ENCODE assay signal across 39 cellular contexts in the genomic region with DNA sequence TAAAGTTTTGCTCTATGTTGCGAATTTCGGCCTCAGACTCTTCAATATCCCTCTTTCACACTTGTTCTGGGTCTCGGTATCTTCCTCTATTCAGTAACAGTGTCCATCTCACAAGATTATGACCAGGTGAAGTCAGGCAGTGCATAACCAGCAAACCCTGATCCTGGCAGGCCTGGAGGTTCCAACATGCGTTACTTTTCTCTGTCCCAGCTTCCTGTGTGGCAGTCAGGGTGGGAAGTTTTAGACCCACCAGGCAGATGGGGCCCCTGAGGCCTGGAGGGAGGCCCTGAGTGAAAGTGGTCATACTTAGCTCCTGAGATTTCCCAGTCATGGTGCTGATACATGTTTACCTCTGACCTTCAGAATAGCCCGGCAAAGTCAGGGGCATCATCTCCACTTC. TPM values are rescaled to one million over a fixed set of nuclear protein-coding genes. Genes with fewer than 3 reads are reported as not detected.
"Had no signal": no experiment of that assay in that cellular context is flagged by ENCODE, and none has a peak within 500 bp of the region (broad histone marks: within the 10 kb centered on the region; RNA-seq: fewer than 3 reads in every experiment).

No MANE protein-coding gene starts in this region.

- H3K4me1 Mint-ChIP-seq: activated B cell treated with CpG ODN at 0.5 μM for 24 hours; activated CD4-positive, alpha-beta T cell treated with anti-CD3 and anti-CD28 coated beads, Interleukin-2, amount 10 ng/mL, durations not matched to agents 24 days and 14 days; activated naive CD8-positive, alpha-beta T cell treated with anti-CD3 and anti-CD28 coated beads for 36 hours; activated T-helper 17 cell treated with anti-CD3 and anti-CD28 coated beads, Interleukin-2, amount 50 U/mL, for 72 hours; central memory CD8-positive, alpha-beta T cell had no signal

- H3K4me3 ChIP-seq: adrenal gland, body of pancreas, breast epithelium had no signal

- H3K4me1 ChIP-seq: breast epithelium had no signal

- FAIRE-seq: astrocyte, TTC549 had no signal

- H3K27me3 ChIP-seq: adrenal gland, body of pancreas had no signal

- H3K27ac Mint-ChIP-seq: activated B cell treated with CpG ODN at 0.5 μM for 24 hours; activated CD4-positive, alpha-beta memory T cell treated with anti-CD3 and anti-CD28 coated beads for 36 hours; activated CD4-positive, alpha-beta T cell treated with anti-CD3 and anti-CD28 coated beads, Interleukin-2, amount 10 ng/mL, durations not matched to agents 24 days and 14 days; activated CD8-positive, alpha-beta T cell treated with anti-CD3 and anti-CD28 coated beads for 36 hours; activated naive CD4-positive, alpha-beta T cell treated with anti-CD3 and anti-CD28 coated beads for 36 hours; activated naive CD4-positive, alpha-beta T cell treated with anti-CD3 and anti-CD28 coated beads, Interleukin-2, amount 50 U/mL, for 72 hours; activated naive CD8-positive, alpha-beta T cell treated with anti-CD3 and anti-CD28 coated beads for 36 hours; activated T-cell treated with anti-CD3 and anti-CD28 coated beads, Interleukin-2, amount 50 U/mL, for 72 hours; activated T-helper 1 cell treated with anti-CD3 and anti-CD28 coated beads, Interleukin-12 subunit alpha, Interleukin-12 subunit beta, Interleukin-2, Interleukin-4 antibody, amounts not matched to agents 30 ng/mL and 10 ng/mL and 1 ng/mL, durations not matched to agents 14 hours and 24 hours and 36 hours; activated T-helper 17 cell treated with anti-CD3 and anti-CD28 coated beads, Interleukin-2, amount 50 U/mL, for 72 hours; T-helper 1 cell treated with Interleukin-12 subunit alpha and Interleukin-12 subunit beta and Interleukin-4 antibody, amounts not matched to agents 30 μg/mL and 1 μg/mL, for 36 hours; T-helper 2 cell treated with Interferon-gamma antibody and Interleukin-4, amounts not matched to agents 5 μg/mL and 100 μg/mL, for 36 hours had no signal

- H3K9me3 Mint-ChIP-seq: activated B cell treated with CpG ODN at 0.5 μM for 24 hours; activated CD4-positive, alpha-beta memory T cell treated with anti-CD3 and anti-CD28 coated beads for 36 hours; activated CD4-positive, alpha-beta T cell treated with anti-CD3 and anti-CD28 coated beads, Interleukin-2, amount 10 ng/mL, durations not matched to agents 24 days and 14 days; activated CD8-positive, alpha-beta T cell treated with anti-CD3 and anti-CD28 coated beads for 36 hours; activated naive CD4-positive, alpha-beta T cell treated with anti-CD3 and anti-CD28 coated beads for 36 hours; activated naive CD4-positive, alpha-beta T cell treated with anti-CD3 and anti-CD28 coated beads, Interleukin-2, amount 50 U/mL, for 72 hours; activated naive CD8-positive, alpha-beta T cell treated with anti-CD3 and anti-CD28 coated beads for 36 hours; activated T-cell treated with anti-CD3 and anti-CD28 coated beads, Interleukin-2, amount 50 U/mL, for 4 hours; activated T-cell treated with anti-CD3 and anti-CD28 coated beads, Interleukin-2, amount 50 U/mL, for 72 hours; activated T-helper 1 cell treated with anti-CD3 and anti-CD28 coated beads, Interleukin-12 subunit alpha, Interleukin-12 subunit beta, Interleukin-2, Interleukin-4 antibody, amounts not matched to agents 30 ng/mL and 10 ng/mL and 1 ng/mL, durations not matched to agents 14 hours and 24 hours and 36 hours; activated T-helper 17 cell treated with anti-CD3 and anti-CD28 coated beads, Interleukin-2, amount 50 U/mL, for 72 hours; central memory CD8-positive, alpha-beta T cell; T-helper 1 cell treated with Interleukin-12 subunit alpha and Interleukin-12 subunit beta and Interleukin-4 antibody, amounts not matched to agents 30 μg/mL and 1 μg/mL, for 36 hours; T-helper 2 cell treated with Interferon-gamma antibody and Interleukin-4, amounts not matched to agents 5 μg/mL and 100 μg/mL, for 36 hours had no signal

- H3K27ac ChIP-seq: adrenal gland, body of pancreas, brain microvascular endothelial cell, breast epithelium, VCaP had no signal

- H3K4me3 Mint-ChIP-seq: activated B cell treated with CpG ODN at 0.5 μM for 24 hours; activated CD4-positive, alpha-beta memory T cell treated with anti-CD3 and anti-CD28 coated beads for 36 hours; activated CD4-positive, alpha-beta T cell treated with anti-CD3 and anti-CD28 coated beads, Interleukin-2, amount 10 ng/mL, durations not matched to agents 24 days and 14 days; activated CD8-positive, alpha-beta T cell treated with anti-CD3 and anti-CD28 coated beads for 36 hours; activated naive CD4-positive, alpha-beta T cell treated with anti-CD3 and anti-CD28 coated beads for 36 hours; activated naive CD8-positive, alpha-beta T cell treated with anti-CD3 and anti-CD28 coated beads for 36 hours; activated T-cell treated with anti-CD3 and anti-CD28 coated beads, Interleukin-2, amount 50 U/mL, for 4 hours; activated T-cell treated with anti-CD3 and anti-CD28 coated beads, Interleukin-2, amount 50 U/mL, for 72 hours; activated T-helper 1 cell treated with anti-CD3 and anti-CD28 coated beads, Interleukin-12 subunit alpha, Interleukin-12 subunit beta, Interleukin-2, Interleukin-4 antibody, amounts not matched to agents 30 ng/mL and 10 ng/mL and 1 ng/mL, durations not matched to agents 14 hours and 24 hours and 36 hours; activated T-helper 17 cell treated with anti-CD3 and anti-CD28 coated beads, Interleukin-2, amount 50 U/mL, for 72 hours; central memory CD8-positive, alpha-beta T cell; T-helper 1 cell treated with Interleukin-12 subunit alpha and Interleukin-12 subunit beta and Interleukin-4 antibody, amounts not matched to agents 30 μg/mL and 1 μg/mL, for 36 hours; T-helper 2 cell treated with Interferon-gamma antibody and Interleukin-4, amounts not matched to agents 5 μg/mL and 100 μg/mL, for 36 hours had no signal

- H3K36me3 Mint-ChIP-seq: activated CD4-positive, alpha-beta memory T cell treated with anti-CD3 and anti-CD28 coated beads for 36 hours; activated naive CD4-positive, alpha-beta T cell treated with anti-CD3 and anti-CD28 coated beads, Interleukin-2, amount 50 U/mL, for 72 hours; activated naive CD8-positive, alpha-beta T cell treated with anti-CD3 and anti-CD28 coated beads for 36 hours had no signal

- DNase-seq: activated B cell treated with CpG ODN at 0.5 μM for 24 hours; activated CD4-positive, alpha-beta memory T cell treated with anti-CD3 and anti-CD28 coated beads for 36 hours; activated CD4-positive, alpha-beta T cell treated with anti-CD3 and anti-CD28 coated beads for 4 hours; activated CD4-positive, alpha-beta T cell treated with anti-CD3 and anti-CD28 coated beads, Interleukin-2, amount 10 ng/mL, durations not matched to agents 24 days and 14 days; activated CD4-positive, alpha-beta T cell treated with anti-CD3 and anti-CD28 coated beads, Interleukin-2, amount 50 U/mL, for 1 hour; activated CD4-positive, alpha-beta T cell treated with anti-CD3 and anti-CD28 coated beads, Interleukin-2, amount 50 U/mL, for 4 hours; activated CD4-positive, CD25-positive, alpha-beta regulatory T cell treated with anti-CD3 and anti-CD28 coated beads, Interleukin-2, amount 50 U/mL, for 72 hours; activated CD8-positive, alpha-beta memory T cell treated with anti-CD3 and anti-CD28 coated beads, Interleukin-2, amount 50 U/mL, for 4 hours; activated CD8-positive, alpha-beta T cell treated with anti-CD3 and anti-CD28 coated beads for 36 hours; activated gamma-delta T cell treated with Interleukin-2 at 50 U/mL for 16 hours; activated naive CD4-positive, alpha-beta T cell; activated naive CD4-positive, alpha-beta T cell treated with anti-CD3 and anti-CD28 coated beads for 36 hours; activated naive CD8-positive, alpha-beta T cell treated with anti-CD3 and anti-CD28 coated beads for 36 hours; activated T-cell treated with anti-CD3 and anti-CD28 coated beads for 4 hours; activated T-cell treated with anti-CD3 and anti-CD28 coated beads, Interleukin-2, amount 50 U/mL, for 1 hour; activated T-cell treated with anti-CD3 and anti-CD28 coated beads, Interleukin-2, amount 50 U/mL, for 4 hours; activated T-cell treated with anti-CD3 and anti-CD28 coated beads, Interleukin-2, amount 50 U/mL, for 72 hours; adrenal gland; amniotic stem cell; aorta; body of pancreas; brain microvascular endothelial cell; caudate nucleus; cerebellar nuclear complex; SW 1271; T-helper 1 cell; T-helper 2 cell; T-helper 9 cell had no signal

- H3K9me3 ChIP-seq: adrenal gland, body of pancreas, breast epithelium had no signal

- H3K36me3 ChIP-seq: adrenal gland, brain microvascular endothelial cell, breast epithelium had no signal

RNA-seq across cellular contexts. Expression of a gene that starts 5.1 kb away (rescaled TPM):
- total RNA-seq: activated B cell treated with CpG ODN at 0.5 μM for 24 hours; activated CD4-positive, alpha-beta memory T cell treated with anti-CD3 and anti-CD28 coated beads for 36 hours; activated CD4-positive, alpha-beta T cell treated with anti-CD3 and anti-CD28 coated beads, Interleukin-2, amount 10 ng/mL, durations not matched to agents 24 days and 14 days; activated CD8-positive, alpha-beta memory T cell treated with anti-CD3 and anti-CD28 coated beads for 36 hours; activated CD8-positive, alpha-beta T cell treated with anti-CD3 and anti-CD28 coated beads for 36 hours; activated naive CD4-positive, alpha-beta T cell treated with anti-CD3 and anti-CD28 coated beads for 36 hours; activated naive CD8-positive, alpha-beta T cell treated with anti-CD3 and anti-CD28 coated beads for 36 hours; activated T-cell treated with anti-CD3 and anti-CD28 coated beads, Interleukin-2, amount 50 U/mL, for 72 hours; activated T-helper 1 cell treated with anti-CD3 and anti-CD28 coated beads, Interleukin-12 subunit alpha, Interleukin-12 subunit beta, Interleukin-2, Interleukin-4 antibody, amounts not matched to agents 30 ng/mL and 10 ng/mL and 1 ng/mL, durations not matched to agents 14 hours and 24 hours and 36 hours; activated T-helper 17 cell treated with anti-CD3 and anti-CD28 coated beads, Interleukin-2, amount 50 U/mL, for 72 hours; astrocyte had no signal

RNA-seq across cellular contexts. Expression of a gene that starts 13.2 kb away (rescaled TPM):
- total RNA-seq: activated B cell treated with CpG ODN at 0.5 μM for 24 hours; activated CD4-positive, alpha-beta memory T cell treated with anti-CD3 and anti-CD28 coated beads for 36 hours; activated CD4-positive, alpha-beta T cell treated with anti-CD3 and anti-CD28 coated beads, Interleukin-2, amount 10 ng/mL, durations not matched to agents 24 days and 14 days; activated CD8-positive, alpha-beta memory T cell treated with anti-CD3 and anti-CD28 coated beads for 36 hours; activated CD8-positive, alpha-beta T cell treated with anti-CD3 and anti-CD28 coated beads for 36 hours; activated naive CD4-positive, alpha-beta T cell treated with anti-CD3 and anti-CD28 coated beads for 36 hours; activated naive CD8-positive, alpha-beta T cell treated with anti-CD3 and anti-CD28 coated beads for 36 hours; activated T-cell treated with anti-CD3 and anti-CD28 coated beads, Interleukin-2, amount 50 U/mL, for 4 hours; activated T-cell treated with anti-CD3 and anti-CD28 coated beads, Interleukin-2, amount 50 U/mL, for 72 hours; activated T-helper 1 cell treated with anti-CD3 and anti-CD28 coated beads, Interleukin-12 subunit alpha, Interleukin-12 subunit beta, Interleukin-2, Interleukin-4 antibody, amounts not matched to agents 30 ng/mL and 10 ng/mL and 1 ng/mL, durations not matched to agents 14 hours and 24 hours and 36 hours; adrenal gland; aorta; astrocyte; body of pancreas had no signal
- polyA plus RNA-seq: aorta had no signal

RNA-seq across cellular contexts. Expression of a gene that starts 53.8 kb away (rescaled TPM):
- total RNA-seq: activated B cell treated with CpG ODN at 0.5 μM for 24 hours; activated CD4-positive, alpha-beta memory T cell treated with anti-CD3 and anti-CD28 coated beads for 36 hours; activated CD4-positive, alpha-beta T cell treated with anti-CD3 and anti-CD28 coated beads, Interleukin-2, amount 10 ng/mL, durations not matched to agents 24 days and 14 days; activated CD8-positive, alpha-beta memory T cell treated with anti-CD3 and anti-CD28 coated beads for 36 hours; activated CD8-positive, alpha-beta T cell treated with anti-CD3 and anti-CD28 coated beads for 36 hours; activated naive CD4-positive, alpha-beta T cell treated with anti-CD3 and anti-CD28 coated beads for 36 hours; activated naive CD4-positive, alpha-beta T cell treated with anti-CD3 and anti-CD28 coated beads, Interleukin-2, amount 50 U/mL, for 72 hours; activated naive CD8-positive, alpha-beta T cell treated with anti-CD3 and anti-CD28 coated beads for 36 hours; activated T-cell treated with anti-CD3 and anti-CD28 coated beads, Interleukin-2, amount 50 U/mL, for 72 hours; activated T-helper 1 cell treated with anti-CD3 and anti-CD28 coated beads, Interleukin-12 subunit alpha, Interleukin-12 subunit beta, Interleukin-2, Interleukin-4 antibody, amounts not matched to agents 30 ng/mL and 10 ng/mL and 1 ng/mL, durations not matched to agents 14 hours and 24 hours and 36 hours; activated T-helper 17 cell treated with anti-CD3 and anti-CD28 coated beads, Interleukin-2, amount 50 U/mL, for 72 hours had no signal
